ENCODE assay signal across 14 cellular contexts in genomic region chr9:129473523-129474244, GRCh38.
DNase-seq lines count a peak whose midpoint lies in the region; ATAC-seq, FAIRE-seq and TF ChIP-seq lines count a peak whose summit lies in the region.
"Had no signal": no experiment of that assay in that cellular context is flagged by ENCODE, and none has a peak within 500 bp of the region (broad histone marks: within the 10 kb centered on the region; RNA-seq: fewer than 3 reads in every experiment).

No MANE protein-coding gene starts in this region.

- H3K4me2 ChIP-seq in keratinocyte (ENCODE audit: control insufficient read depth, extremely low read depth, insufficient read depth, low read depth, low read length): no peak overlapping the region

- H3K9ac ChIP-seq in keratinocyte (ENCODE audit: control insufficient read depth, extremely low read depth, insufficient read depth, low read length) (no peak overlapping the region), stomach smooth muscle (ENCODE audit: low read length in 2 of 2) (no peak overlapping the region)

- FAIRE-seq in keratinocyte (lab: Jason Lieb, UNC): peak; percentile 9

- in situ Hi-C loops in HAP-1 (cut with MboI; ENCODE audit: low sequenced_read_pairs): no loop called here

- no peaks in the 10 kb centered on the region for H3K36me3 ChIP-seq in HAP-1 (replicated peaks)
- no peaks in the 10 kb centered on the region for H3K36me3 ChIP-seq in keratinocyte (ENCODE audit: control insufficient read depth in 2 of 2, extremely low read depth in 1 of 2, insufficient read depth in 2 of 2, low read length in 2 of 2)
- H3K36me3 ChIP-seq in stomach smooth muscle (ENCODE audit: control insufficient read depth in 2 of 2, insufficient read depth in 2 of 2, low read length in 2 of 2): no peaks in the 10 kb centered on the region
- H3K36me3 ChIP-seq: lower lobe of right lung had no signal

- peak; percentile 36 to 66 for DNase-seq in HAP-1 (ENCODE audit: low spot score in 2 of 2)
- peak; percentile 43 to 78 for DNase-seq in cardiac fibroblast (ENCODE audit: low read depth in 2 of 2)
- no peak for DNase-seq in keratinocyte (ENCODE audit: low read depth, low spot score)
- DNase-seq in amygdala (lab: John Stamatoyannopoulos, UW): no peak
- no peak for DNase-seq in stimulated activated CD4-positive, alpha-beta T cell treated with anti-CD3 and anti-CD28 coated beads, Interleukin-4, amount 100 ng/mL, for 24 hours
- DNase-seq: DMS79 treated with DMSO at 0.1 percent for 48 hours; lower lobe of right lung; NCI-H510A treated with DMSO at 0.1 percent for 48 hours; stimulated activated CD8-positive, alpha-beta memory T cell treated with anti-CD3 and anti-CD28 coated beads, Interleukin-4, amount 100 ng/mL, for 48 hours; T-cell had no signal

- H3K27ac ChIP-seq in keratinocyte (ENCODE audit: control insufficient read depth, insufficient read depth, low read length): no peak overlapping the region
- H3K27ac ChIP-seq in stomach smooth muscle (ENCODE audit: low read length): peak overlapping the region; percentile 41
- H3K27ac ChIP-seq: epithelial cell of prostate, lower lobe of right lung had no signal

- TF ChIP-seq CTCF in cardiac fibroblast (IDR thresholded peaks at IDR 0.05; ENCODE audit: low read depth, low read length): no peak
- no peak for TF ChIP-seq CTCF in keratinocyte (optimal IDR thresholded peaks at IDR 0.05 in 1 of 3, IDR thresholded peaks at IDR 0.05 in 1 of 3, conservative IDR thresholded peaks at IDR 0.05 in 1 of 3; ENCODE audit: extremely low read depth in 1 of 3, insufficient read depth in 2 of 3, low read length in 3 of 3)

- H3K79me2 ChIP-seq in keratinocyte (ENCODE audit: control insufficient read depth, insufficient read depth, low read length): no peaks in the 10 kb centered on the region

- H3K9me3 ChIP-seq in HAP-1 (0 out of 2 replicates have a peak, but pooled peaks cover 3% of the 10 kb centered on the region), keratinocyte (ENCODE audit: control insufficient read depth, low read depth, low read length) (peaks cover 4% of the 10 kb centered on the region), stomach smooth muscle (ENCODE audit: control insufficient read depth in 2 of 2, low read length in 2 of 2) (peaks cover 0 to 7% of the 10 kb centered on the region in 2 donors)
- H3K9me3 ChIP-seq: lower lobe of right lung had no signal

- H4K20me1 ChIP-seq in keratinocyte (ENCODE audit: control insufficient read depth, extremely low read depth, insufficient read depth, low read length): no peaks in the 10 kb centered on the region

- H3K27me3 ChIP-seq in HAP-1 (ENCODE audit: low read depth) (no peaks in the 10 kb centered on the region), keratinocyte (ENCODE audit: control insufficient read depth, extremely low read depth, insufficient read depth, low read length) (no peaks in the 10 kb centered on the region), stomach smooth muscle (ENCODE audit: control insufficient read depth in 1 of 2, insufficient read depth in 2 of 2, low read length in 2 of 2) (no peaks in the 10 kb centered on the region)

- ATAC-seq in GM19467 (IDR thresholded peaks at IDR 0.05; ENCODE audit: unreplicated experiment) (no peak), HG02870 (IDR thresholded peaks at IDR 0.05; ENCODE audit: unreplicated experiment) (no peak)
- ATAC-seq: lower lobe of right lung, T-cell had no signal

- H3K4me3 ChIP-seq in HAP-1 (no peak overlapping the region), cardiac fibroblast (replicated peaks in 1 of 2; ENCODE audit: low read depth in 2 of 2, low read length in 2 of 2) (no peak overlapping the region), keratinocyte (ENCODE audit: control insufficient read depth in 2 of 3, extremely low read depth in 1 of 3, insufficient read depth in 2 of 3, low read depth in 1 of 3, low read length in 3 of 3) (no peak overlapping the region), stomach smooth muscle (ENCODE audit: low read length in 2 of 2) (no peak overlapping the region)
- H3K4me3 ChIP-seq: lower lobe of right lung had no signal

- H3K9me1 ChIP-seq in keratinocyte (ENCODE audit: control insufficient read depth, extremely low read depth, insufficient read depth, low read length): no peaks in the 10 kb centered on the region

- H3K4me1 ChIP-seq in HAP-1 (peaks cover 24% of the 10 kb centered on the region), keratinocyte (ENCODE audit: control insufficient read depth, extremely low read depth, insufficient read depth, low read length) (peaks cover 6% of the 10 kb centered on the region), stomach smooth muscle (ENCODE audit: control insufficient read depth, insufficient read depth, low read length) (peaks cover 14% of the 10 kb centered on the region)

- H2AFZ ChIP-seq in keratinocyte (ENCODE audit: control insufficient read depth, low read length): peak overlapping the region; percentile 12

- dilution Hi-C loops in keratinocyte (cut with MboI; ENCODE audit: extremely low pct_ligation_motif_present, low sequenced_read_pairs): no loop called here

Comparison
In these comparisons a context has a peak if more than half of its experiments do, and no peak if none do; other contexts are left out.
1. DNase-seq: peak in HAP-1 (2 of 2) and cardiac fibroblast (2 of 2); none in keratinocyte (single experiment), amygdala (0 of 56) and stimulated activated CD4-positive, alpha-beta T cell treated with anti-CD3 and anti-CD28 coated beads, Interleukin-4, amount 100 ng/mL, for 24 hours (single experiment).